In genomic region chr2:80111185-80111584, GRCh38 we compare ENCODE assay signal across 20 cellular contexts.
DNase-seq lines count a peak whose midpoint lies in the region; FAIRE-seq and TF ChIP-seq lines count a peak whose summit lies in the region.
"Had no signal": no experiment of that assay in that cellular context is flagged by ENCODE, and none has a peak within 500 bp of the region (broad histone marks: within the 10 kb centered on the region; RNA-seq: fewer than 3 reads in every experiment).

No MANE protein-coding gene starts in this region.

- no peak overlapping the region for H3K4me3 ChIP-seq in MG63
- H3K4me3 ChIP-seq in testis: no peak overlapping the region
- H3K4me3 ChIP-seq: A549; BLaER1 treated with 17β-estradiol and CSF1 and Interleukin-3, amounts not matched to agents 10 nM and 100 nM had no signal

- no peak for TF ChIP-seq CTCF in testis (IDR thresholded peaks at IDR 0.05)

- intact Hi-C loops in testis (cut with DNase I; ENCODE audit: low total_unique reads): no loop called here

- H3K9me3 ChIP-seq in MG63: no peaks in the 10 kb centered on the region
- H3K9me3 ChIP-seq in testis: no peaks in the 10 kb centered on the region

- no peaks in the 10 kb centered on the region for H3K27me3 ChIP-seq in MG63
- H3K27me3 ChIP-seq in testis: no peaks in the 10 kb centered on the region
- H3K27me3 ChIP-seq: BLaER1 treated with 17β-estradiol and CSF1 and Interleukin-3, amounts not matched to agents 10 nM and 100 nM had no signal

- no peak for TF ChIP-seq POLR2A in testis (IDR thresholded peaks at IDR 0.05)

- H3K36me3 ChIP-seq in MG63: no peaks in the 10 kb centered on the region
- no peaks in the 10 kb centered on the region for H3K36me3 ChIP-seq in testis (ENCODE audit: low read depth, missing control alignments)
- H3K36me3 ChIP-seq: BLaER1 treated with 17β-estradiol and CSF1 and Interleukin-3, amounts not matched to agents 10 nM and 100 nM had no signal

- no peaks in the 10 kb centered on the region for H3K4me1 ChIP-seq in testis
- H3K4me1 ChIP-seq: A549; BLaER1 treated with 17β-estradiol and CSF1 and Interleukin-3, amounts not matched to agents 10 nM and 100 nM had no signal

- H3K27ac ChIP-seq in testis: no peak overlapping the region
- H3K27ac ChIP-seq: 22Rv1; A549; BLaER1 treated with 17β-estradiol and CSF1 and Interleukin-3, amounts not matched to agents 10 nM and 100 nM had no signal

- DNase-seq in AG08396 (ENCODE audit: low spot score) (peak; percentile 24), ELR (ENCODE audit: low read depth) (peak; percentile 2), MG63 (peak; percentile 12), fibroblast of peridontal ligament (ENCODE audit: extremely low read depth) (peak; percentile 43), testis (no peak), amniotic stem cell (lab: John Stamatoyannopoulos, UW) (no peak), urothelium cell line (ENCODE audit: low spot score) (no peak)
- DNase-seq: Calu3; CD8-positive, alpha-beta T cell; DMS79 treated with DMSO at 0.1 percent for 48 hours; GDM1; GOT3; H7; KG1 had no signal

- no peak for FAIRE-seq in urothelium cell line (lab: Jason Lieb, UNC)
- FAIRE-seq: A549, GM12892, GM18507, HepG2 had no signal

Comparison
In these comparisons a context has a peak if more than half of its experiments do, and no peak if none do; other contexts are left out.
1. DNase-seq: peak in AG08396 (single experiment), ELR (single experiment), MG63 (single experiment) and fibroblast of peridontal ligament (single experiment); none in testis (single experiment), amniotic stem cell (single experiment) and urothelium cell line (single experiment).